Comparison of ENCODE assay signal across 1 cellular context in the genomic region with DNA sequence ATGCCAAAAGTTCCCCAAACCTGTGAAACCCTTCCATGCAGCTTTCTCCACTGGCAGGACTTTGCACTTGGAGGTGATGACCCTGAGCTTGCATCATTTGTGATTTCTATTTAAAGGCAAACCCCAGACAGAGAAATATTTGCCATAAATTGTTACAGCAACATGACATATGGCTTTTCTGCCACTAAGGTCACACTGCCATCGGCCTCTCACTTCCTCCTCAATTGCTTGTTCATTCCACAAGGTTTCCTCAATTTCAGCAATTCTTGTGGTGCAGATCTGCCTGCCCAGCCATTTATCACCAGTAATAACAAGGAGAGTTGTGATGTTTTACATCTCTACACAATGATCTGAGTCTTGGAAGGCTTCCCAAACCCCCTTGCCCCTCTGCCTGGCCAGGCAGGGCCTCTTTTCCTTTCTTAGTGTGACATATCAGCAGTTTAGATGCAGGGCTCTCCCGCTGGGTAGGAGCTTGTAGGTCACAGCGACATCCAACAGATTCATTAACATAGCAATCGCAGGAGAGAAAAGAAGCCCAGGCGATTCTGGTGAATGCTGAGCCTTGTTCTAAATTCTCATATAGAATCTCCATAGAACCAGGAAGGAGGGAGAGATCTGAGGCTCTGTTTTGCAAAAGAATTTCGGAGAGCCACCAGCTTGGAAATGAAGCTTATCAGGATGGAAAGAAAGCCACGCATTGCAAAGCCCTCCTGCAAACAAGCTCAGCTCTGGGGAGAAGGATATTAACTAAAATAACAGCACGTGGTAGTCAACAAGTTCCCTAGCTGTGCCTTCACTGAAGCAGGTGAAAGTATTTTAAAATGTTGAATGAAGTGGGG.
TF ChIP-seq lines count a peak whose summit lies in the region.

No MANE protein-coding gene starts in this region.

TF ChIP-seq in endothelial cell of umbilical vein, 7 proteins besides CTCF, POLR2A, EP300 and RAD21:
- no peak for TF ChIP-seq JUN (IDR thresholded peaks at IDR 0.05; ENCODE audit: borderline replicate concordance, insufficient read depth, insufficient read length, low read depth)
- TF ChIP-seq, protein P1, sequence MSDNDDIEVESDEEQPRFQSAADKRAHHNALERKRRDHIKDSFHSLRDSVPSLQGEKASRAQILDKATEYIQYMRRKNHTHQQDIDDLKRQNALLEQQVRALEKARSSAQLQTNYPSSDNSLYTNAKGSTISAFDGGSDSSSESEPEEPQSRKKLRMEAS (IDR thresholded peaks at IDR 0.05; ENCODE audit: insufficient read depth, insufficient read length) = no peak
- no peak for TF ChIP-seq POLR2AphosphoS5 (IDR thresholded peaks at IDR 0.05; ENCODE audit: insufficient read depth, low read depth, low read length)
- TF ChIP-seq EZH2 (IDR thresholded peaks at IDR 0.05; ENCODE audit: borderline replicate concordance, low read depth, low read length, severe bottlenecking) = no peak
- no peak for TF ChIP-seq GATA2 (IDR thresholded peaks at IDR 0.05; ENCODE audit: insufficient read depth, insufficient read length, low read depth, low read length)
- TF ChIP-seq FOS (IDR thresholded peaks at IDR 0.05; ENCODE audit: borderline replicate concordance, insufficient read depth, low read length) = no peak
- TF ChIP-seq MYC (IDR thresholded peaks at IDR 0.05; ENCODE audit: low read depth, low read length) = no peak
